Comparison of ENCODE assay signal across 16 cellular contexts in genomic region chr17:21737015-21737580, GRCh38. TPM values are rescaled to one million over a fixed set of nuclear protein-coding genes. Genes with fewer than 3 reads are reported as not detected.
"Had no signal": no experiment of that assay in that cellular context is flagged by ENCODE, and none has a peak within 500 bp of the region (broad histone marks: within the 10 kb centered on the region; RNA-seq: fewer than 3 reads in every experiment).

No MANE protein-coding gene starts in this region.

RNA-seq across cellular contexts. Expression of gene KCNJ18, which starts 44.8 kb away (rescaled TPM):
- total RNA-seq: natural killer cell treated with Interleukin-12 subunit alpha and Interleukin-12 subunit beta and Interleukin-15 and Interleukin-18, amount 100 ng/mL, for 72 hours; neural crest cell; omental fat pad; osteocyte; pancreas; posterior vena cava; prostate gland; pulmonary artery endothelial cell; right atrium auricular region; sciatic nerve; smooth muscle cell; spleen; transverse colon; upper lobe of right lung; urinary bladder; uterus had no signal
- polyA plus RNA-seq: pancreas, smooth muscle cell, spleen, urinary bladder had no signal
